In genomic region chr12:121767525-121768016, GRCh38 we compare ENCODE assay signal across 1 cellular context.
TF ChIP-seq lines count a peak whose summit lies in the region.

No MANE protein-coding gene starts in this region.

TF ChIP-seq in WTC11, 78 proteins besides CTCF, POLR2A, EP300 and RAD21 (continued from another document):
- TF ChIP-seq ARID4B (CRISPR knock-in tag; IDR thresholded peaks at IDR 0.05; ENCODE audit: borderline replicate concordance) (no peak), STAT6 (CRISPR knock-in tag; conservative IDR thresholded peaks at IDR 0.05; ENCODE audit: low read depth) (no peak), ZNF396 (CRISPR knock-in tag; IDR thresholded peaks at IDR 0.05; ENCODE audit: borderline replicate concordance) (no peak)
